Comparison of ENCODE assay signal across 1 cellular context in the genomic region with DNA sequence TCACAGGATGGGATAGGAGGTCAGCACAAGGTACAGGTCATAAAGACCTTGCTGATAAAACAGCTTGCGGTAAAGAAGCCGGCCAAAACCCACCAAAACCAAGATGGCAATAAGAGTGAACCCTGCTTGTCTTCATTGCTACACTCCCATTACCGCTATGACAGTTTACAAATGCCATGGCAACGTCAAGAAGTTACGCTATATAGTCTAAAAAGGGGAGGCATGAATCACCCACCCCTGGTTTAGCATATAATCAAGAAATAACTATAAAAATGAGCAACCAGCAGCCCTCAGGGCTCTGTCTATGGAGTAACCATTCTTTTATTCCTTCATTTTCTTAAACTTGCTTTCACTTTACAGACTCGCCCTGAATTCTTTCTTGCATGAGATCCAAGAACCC.
TF ChIP-seq lines count a peak whose summit lies in the region.

No MANE protein-coding gene starts in this region.

TF ChIP-seq in GM23338, 12 proteins besides CTCF, POLR2A, EP300 and RAD21:
- TF ChIP-seq JUNB (IDR thresholded peaks at IDR 0.05; ENCODE audit: unreplicated experiment), result no peak
